33 cellular contexts compared by ENCODE assay signal in genomic region chr12:24955389-24955788, GRCh38. TPM values are rescaled to one million over a fixed set of nuclear protein-coding genes. Genes with fewer than 3 reads are reported as not detected.
A peak's percentile ranks its signal among the peaks of the same experiment; 100 is the strongest.
DNase-seq lines count a peak whose midpoint lies in the region; ATAC-seq, FAIRE-seq and TF ChIP-seq lines count a peak whose summit lies in the region.
"Had no signal": no experiment of that assay in that cellular context is flagged by ENCODE, and none has a peak within 500 bp of the region (broad histone marks: within the 10 kb centered on the region; RNA-seq: fewer than 3 reads in every experiment).

No MANE protein-coding gene starts in this region.

- BruUV-seq in K562 (replicated peaks; lab: Mats Ljungman, UMichigan), result no TSS peak

- H3K9me3 ChIP-seq in K562 (replicated peaks; ENCODE audit: control insufficient read depth, insufficient read depth, low read depth, low read length), result no peaks in the 10 kb centered on the region
- H3K9me3 ChIP-seq: adrenal gland, prostate gland, right lobe of liver, SK-N-SH, thoracic aorta had no signal

- intact Hi-C loops in activated CD4-positive, alpha-beta memory T cell treated with anti-CD3 and anti-CD28 coated beads for 36 hours (cut with micrococcal nuclease), result loop anchor here (1.0 to 2.0 kb wide), 3 partner anchors 36 to 116 kb away; no protein-coding TSS in a partner anchor
- intact Hi-C loops in K562 (cut with micrococcal nuclease), result no loop called here

- TF ChIP-seq RAD21 in K562 (CRISPR knock-in tag; conservative IDR thresholded peaks at IDR 0.05 in 1 of 2, IDR thresholded peaks at IDR 0.05 in 1 of 2), result no peak

- H3K27me3 ChIP-seq in K562 (ENCODE audit: control insufficient read depth in 2 of 2, insufficient read depth in 2 of 2, low read length in 2 of 2), result no peaks in the 10 kb centered on the region
- H3K27me3 ChIP-seq: adrenal gland, right lobe of liver had no signal

- H3K4me3 Mint-ChIP-seq in activated CD4-positive, alpha-beta memory T cell treated with anti-CD3 and anti-CD28 coated beads for 36 hours, result no peak overlapping the region
- H3K4me3 Mint-ChIP-seq in activated CD4-positive, alpha-beta memory T cell treated with anti-CD3 and anti-CD28 coated beads, Interleukin-2, amount 10 ng/mL, durations not matched to agents 7 days and 5 days, result no peak overlapping the region
- H3K4me3 Mint-ChIP-seq: brain; CD4-positive, alpha-beta T cell; endodermal cell; natural killer cell treated with Interleukin-12 subunit alpha and Interleukin-12 subunit beta and Interleukin-15 and Interleukin-18, amount 100 ng/mL, for 72 hours; T-helper 1 cell treated with Interleukin-12 subunit alpha and Interleukin-12 subunit beta and Interleukin-4 antibody, amounts not matched to agents 30 μg/mL and 1 μg/mL, for 36 hours had no signal

- no peaks in the 10 kb centered on the region for H3K79me2 ChIP-seq in K562 (ENCODE audit: control insufficient read depth, insufficient read depth, low read length)

- CTCF ChIA-PET in activated CD4-positive, alpha-beta memory T cell treated with anti-CD3 and anti-CD28 coated beads for 36 hours (lab: Charles Lee), result interaction anchor here (0.7 kb wide), 1 partner anchor 96 kb away, joined by 3 read pairs; no protein-coding TSS in a partner anchor
- CTCF ChIA-PET in activated CD4-positive, alpha-beta memory T cell treated with anti-CD3 and anti-CD28 coated beads, Interleukin-2, amount 10 ng/mL, durations not matched to agents 7 days and 5 days (lab: Charles Lee), result no interaction called here
- CTCF ChIA-PET in K562 (lab: Yijun Ruan, JAX; ENCODE audit: low intra/inter-chr PET ratio), result no interaction called here

- H3K27me3 Mint-ChIP-seq in activated CD4-positive, alpha-beta memory T cell treated with anti-CD3 and anti-CD28 coated beads for 36 hours, result peaks cover 29% of the 10 kb centered on the region
- peaks cover 21% of the 10 kb centered on the region for H3K27me3 Mint-ChIP-seq in activated CD4-positive, alpha-beta memory T cell treated with anti-CD3 and anti-CD28 coated beads, Interleukin-2, amount 10 ng/mL, durations not matched to agents 7 days and 5 days
- H3K27me3 Mint-ChIP-seq: brain had no signal

- H3K4me2 ChIP-seq in K562 (ENCODE audit: insufficient read depth, low read length), result peak overlapping the region; percentile 53
- H3K4me2 ChIP-seq: PC-9, SK-N-SH had no signal

- no peaks in the 10 kb centered on the region for H3K36me3 Mint-ChIP-seq in activated CD4-positive, alpha-beta memory T cell treated with anti-CD3 and anti-CD28 coated beads for 36 hours
- no peaks in the 10 kb centered on the region for H3K36me3 Mint-ChIP-seq in activated CD4-positive, alpha-beta memory T cell treated with anti-CD3 and anti-CD28 coated beads, Interleukin-2, amount 10 ng/mL, durations not matched to agents 7 days and 5 days (ENCODE audit: low read depth)
- H3K36me3 Mint-ChIP-seq: brain; natural killer cell treated with Interleukin-12 subunit alpha and Interleukin-12 subunit beta and Interleukin-15 and Interleukin-18, amount 100 ng/mL, for 72 hours had no signal

- POLR2A ChIA-PET in activated CD4-positive, alpha-beta memory T cell treated with anti-CD3 and anti-CD28 coated beads for 36 hours (lab: Charles Lee), result interaction anchor here (0.6 to 1.2 kb wide), 3 partner anchors 96 to 434 kb away, joined by 3 to 7 read pairs (median 4); no protein-coding TSS in a partner anchor
- POLR2A ChIA-PET in activated CD4-positive, alpha-beta memory T cell treated with anti-CD3 and anti-CD28 coated beads, Interleukin-2, amount 10 ng/mL, durations not matched to agents 7 days and 5 days (lab: Charles Lee), result no interaction called here
- POLR2A ChIA-PET in K562 (lab: Yijun Ruan, JAX), result interaction anchor here (1.3 kb wide), 1 partner anchor 8 kb away, joined by 5 read pairs; no protein-coding TSS in a partner anchor

- no peaks in the 10 kb centered on the region for H3K9me3 Mint-ChIP-seq in activated CD4-positive, alpha-beta memory T cell treated with anti-CD3 and anti-CD28 coated beads for 36 hours
- no peaks in the 10 kb centered on the region for H3K9me3 Mint-ChIP-seq in activated CD4-positive, alpha-beta memory T cell treated with anti-CD3 and anti-CD28 coated beads, Interleukin-2, amount 10 ng/mL, durations not matched to agents 7 days and 5 days
- H3K9me3 Mint-ChIP-seq: CD4-positive, alpha-beta T cell; natural killer cell treated with Interleukin-12 subunit alpha and Interleukin-12 subunit beta and Interleukin-15 and Interleukin-18, amount 100 ng/mL, for 72 hours; T-helper 1 cell treated with Interleukin-12 subunit alpha and Interleukin-12 subunit beta and Interleukin-4 antibody, amounts not matched to agents 30 μg/mL and 1 μg/mL, for 36 hours had no signal

- H3K4me1 Mint-ChIP-seq in activated CD4-positive, alpha-beta memory T cell treated with anti-CD3 and anti-CD28 coated beads for 36 hours (ENCODE audit: low read depth), result peaks cover 19% of the 10 kb centered on the region
- H3K4me1 Mint-ChIP-seq in activated CD4-positive, alpha-beta memory T cell treated with anti-CD3 and anti-CD28 coated beads, Interleukin-2, amount 10 ng/mL, durations not matched to agents 7 days and 5 days, result peaks cover 8% of the 10 kb centered on the region

- no peaks in the 10 kb centered on the region for H3K36me3 ChIP-seq in K562 (ENCODE audit: control insufficient read depth, insufficient read depth, low read length)
- H3K36me3 ChIP-seq: adrenal gland, prostate gland, right lobe of liver, thoracic aorta had no signal

- H2AFZ ChIP-seq in K562 (ENCODE audit: low read depth, low read length), result peak overlapping the region; percentile 97
- H2AFZ ChIP-seq: PC-9 had no signal

- H3K9me1 ChIP-seq in K562 (ENCODE audit: control insufficient read depth, insufficient read depth, low read length), result no peaks in the 10 kb centered on the region

- H4K20me1 ChIP-seq in K562 (replicated peaks; ENCODE audit: control insufficient read depth, insufficient read depth, low read length), result no peaks in the 10 kb centered on the region

- no peak for FAIRE-seq in K562 (lab: Jason Lieb, UNC)
- FAIRE-seq: D721Med had no signal

- peak; percentile 39 for DNase-seq in activated CD4-positive, alpha-beta memory T cell treated with anti-CD3 and anti-CD28 coated beads for 36 hours
- no peak for DNase-seq in activated CD4-positive, alpha-beta memory T cell treated with anti-CD3 and anti-CD28 coated beads, Interleukin-2, amount 10 ng/mL, durations not matched to agents 7 days and 5 days
- DNase-seq in Daoy (ENCODE audit: low read depth), result peak; percentile 37
- DNase-seq in K562 (ENCODE audit: extremely low read depth in 1 of 4, low spot score in 3 of 4), result no peak
- no peak for DNase-seq in RKO (ENCODE audit: low spot score)
- DNase-seq: activated CD8-positive, alpha-beta memory T cell treated with anti-CD3 and anti-CD28 coated beads, Interleukin-2, amount 50 U/mL, for 4 hours; activated effector memory CD4-positive, alpha-beta T cell treated with Interleukin-2 at 50 U/mL for 16 hours; adrenal gland; CD4-positive, alpha-beta T cell; cerebellar nuclear complex; dermis blood vessel endothelial cell; glutamatergic neuron; KG1; mammary epithelial cell; NCI-H1105; NCI-H1930; NCI-H524 treated with DMSO at 0.1 percent for 48 hours; NK-92 treated with Interleukin-12 subunit alpha and Interleukin-12 subunit beta, amount 100 ng/mL, for 24 hours; occipital lobe; PC-9; right lobe of liver; SK-N-SH; stimulated activated naive CD4-positive, alpha-beta T cell treated with Interleukin-2 at 50 U/mL for 16 hours had no signal

- ATAC-seq in HG02610 (IDR thresholded peaks at IDR 0.05; ENCODE audit: unreplicated experiment) (peak; percentile 31), K562 (no peak), HG02678 (IDR thresholded peaks at IDR 0.05; ENCODE audit: unreplicated experiment) (no peak)
- ATAC-seq: right lobe of liver, Right ventricle myocardium inferior had no signal

- in situ Hi-C loops in K562 (cut with MboI), result no loop called here

- no peak overlapping the region for H3K4me3 ChIP-seq in K562
- H3K4me3 ChIP-seq: adrenal gland, PC-9, prostate gland, right lobe of liver, thoracic aorta had no signal

- peaks cover 15 to 28% of the 10 kb centered on the region in 2 experiments; a peak in 4 of 5 replicates for H3K4me1 ChIP-seq in K562 (replicated peaks in 1 of 2; ENCODE audit: control insufficient read depth in 2 of 2, insufficient read depth in 2 of 2, low read length in 2 of 2)
- H3K4me1 ChIP-seq: adrenal gland, prostate gland, right lobe of liver had no signal

- H3K27ac ChIP-seq in K562 (ENCODE audit: extremely low read depth, low read depth, low read length), result no peak overlapping the region; the same call in 2 of the 3 replicates
- H3K27ac ChIP-seq: adrenal gland, PC-9, prostate gland, right lobe of liver, thoracic aorta had no signal

- TF ChIP-seq EP300 in K562 (IDR thresholded peaks at IDR 0.05; ENCODE audit: low read length), result no peak

- TF ChIP-seq POLR2A in K562 (conservative IDR thresholded peaks at IDR 0.05), result no peak

- 67% methylated on average over 3 of the region's 3 CpGs for WGBS in K562 (ENCODE audit: insufficient coverage, low coverage, missing lambda C conversion rate)

- no peak overlapping the region for H3K27ac Mint-ChIP-seq in activated CD4-positive, alpha-beta memory T cell treated with anti-CD3 and anti-CD28 coated beads for 36 hours
- no peak overlapping the region for H3K27ac Mint-ChIP-seq in activated CD4-positive, alpha-beta memory T cell treated with anti-CD3 and anti-CD28 coated beads, Interleukin-2, amount 10 ng/mL, durations not matched to agents 7 days and 5 days
- H3K27ac Mint-ChIP-seq: brain; CD4-positive, alpha-beta T cell; endodermal cell; natural killer cell treated with Interleukin-12 subunit alpha and Interleukin-12 subunit beta and Interleukin-15 and Interleukin-18, amount 100 ng/mL, for 72 hours; T-helper 1 cell treated with Interleukin-12 subunit alpha and Interleukin-12 subunit beta and Interleukin-4 antibody, amounts not matched to agents 30 μg/mL and 1 μg/mL, for 36 hours had no signal

- H3K9ac ChIP-seq in K562 (ENCODE audit: insufficient read depth in 1 of 2, low read depth in 2 of 2, low read length in 2 of 2), result 0 out of 4 replicates have a peak overlapping the region, but pooled peaks of 1 of the 2 experiments have one; percentile 27
- H3K9ac ChIP-seq: SK-N-SH had no signal

- TF ChIP-seq CTCF in K562 (IDR thresholded peaks at IDR 0.05 in 2 of 3, conservative IDR thresholded peaks at IDR 0.05 in 1 of 3; ENCODE audit: insufficient read depth in 2 of 3, low read depth in 1 of 3, low read length in 3 of 3), result no peak

RNA-seq across cellular contexts. Expression of gene BCAT1, which starts 6.5 kb away (rescaled TPM):
- 10 to 100 TPM; 17.6 to 20.4 TPM for total RNA-seq in activated CD4-positive, alpha-beta memory T cell treated with anti-CD3 and anti-CD28 coated beads for 36 hours
- total RNA-seq in activated CD4-positive, alpha-beta memory T cell treated with anti-CD3 and anti-CD28 coated beads, Interleukin-2, amount 10 ng/mL, durations not matched to agents 7 days and 5 days, result 10 to 100 TPM; 22.8 to 24.8 TPM
- 101 and 104 TPM in 2 replicates for total RNA-seq in Daoy (2014; rRNA removed; shearing (Covaris generic))
- total RNA-seq in K562 (2011; cell fraction: chromatin; rRNA removed; ENCODE audit: low replicate concordance), result 53.5 and 124 TPM in 2 replicates
- total RNA-seq in K562 (2011; cell fraction: nucleolus; rRNA removed), result 33.0 and 49.7 TPM in 2 replicates
- 127 and 193 TPM in 2 replicates for total RNA-seq in K562 (2011; cell fraction: nucleoplasm; rRNA removed)
- total RNA-seq in K562 (2014; rRNA removed) (79.4 and 81.9 TPM in 2 replicates), K562 (2014; rRNA removed; fragmentation: Illumina TruSeq; extraction: Trizol) (130 and 155 TPM in 2 replicates), K562 (2015; rRNA removed; fragmentation: Illumina TruSeq; extraction: Trizol) (64.9 and 68.6 TPM in 2 replicates), K562 (2021) (154 and 157 TPM in 2 replicates)
- polyA plus RNA-seq in K562 (2011; rRNA removed) (58.8 and 59.1 TPM in 2 replicates), K562 (2014; fragmentation: Illumina TruSeq; extraction: Trizol) (66.8 and 78.4 TPM in 2 replicates), K562 (2014; fragmentation: Nextera tagmentation; extraction: Ambion mirVana) (10 to 100 TPM; 38.5 to 45.4 TPM), K562 (2014; rRNA removed) (48.1 and 59.1 TPM in 2 replicates)
- polyA plus RNA-seq in K562 (2011; cell fraction: cytosol; rRNA removed), result 28.1 and 58.5 TPM in 2 replicates
- polyA plus RNA-seq in K562 (2011; cell fraction: nucleus; rRNA removed), result 33.1 and 43.9 TPM in 2 replicates
- polyA plus RNA-seq in K562 (2012), result 53.7 and 101 TPM in 2 replicates
- 130 and 179 TPM in 2 replicates for polyA minus RNA-seq in K562 (2011; rRNA and poly(A)+ RNA removed)
- polyA minus RNA-seq in K562 (2011; cell fraction: cytosol; rRNA and poly(A)+ RNA removed), result 82.9 and 107 TPM in 2 replicates
- polyA minus RNA-seq in K562 (2011; cell fraction: nucleus; rRNA and poly(A)+ RNA removed), result 34.1 and 69.3 TPM in 2 replicates

Comparison
In these comparisons a context has a peak if more than half of its experiments do, and no peak if none do; other contexts are left out.
1. DNase-seq: peak in activated CD4-positive, alpha-beta memory T cell treated with anti-CD3 and anti-CD28 coated beads for 36 hours (single experiment) and Daoy (single experiment); none in activated CD4-positive, alpha-beta memory T cell treated with anti-CD3 and anti-CD28 coated beads, Interleukin-2, amount 10 ng/mL, durations not matched to agents 7 days and 5 days (single experiment), K562 (0 of 4) and RKO (single experiment).